ENCODE assay signal across 24 cellular contexts in the genomic region with DNA sequence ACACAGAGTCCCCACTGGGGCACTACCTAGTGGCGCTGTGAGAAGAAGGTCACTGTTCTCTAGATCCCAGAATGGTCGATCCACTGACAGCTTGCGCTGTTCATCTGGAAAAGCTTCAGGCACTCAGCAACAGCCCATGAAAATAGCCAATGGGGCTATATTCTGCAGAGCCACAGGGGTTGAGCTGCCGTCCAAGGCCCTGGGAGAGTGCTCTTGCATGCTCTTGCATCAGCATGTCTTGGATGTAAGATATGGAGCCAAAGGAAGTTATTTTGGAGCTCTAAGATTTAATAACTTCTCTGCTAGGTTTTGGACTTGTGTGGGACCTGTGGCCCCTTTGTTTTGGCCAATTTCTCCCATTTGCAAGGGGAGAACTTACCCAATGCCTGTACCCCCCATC.
DNase-seq lines count a peak whose midpoint lies in the region; ATAC-seq and TF ChIP-seq lines count a peak whose summit lies in the region.
"Had no signal": no experiment of that assay in that cellular context is flagged by ENCODE, and none has a peak within 500 bp of the region (broad histone marks: within the 10 kb centered on the region; RNA-seq: fewer than 3 reads in every experiment).

No MANE protein-coding gene starts in this region.

- H3K9me3 Mint-ChIP-seq in CD8-positive, alpha-beta memory T cell: peaks cover 0 to 9% (median 5%) of the 10 kb centered on the region in 5 donors
- H3K9me3 Mint-ChIP-seq in nephron progenitor cell: peaks cover 6% of the 10 kb centered on the region

- peak overlapping the region; percentile 80 for H3K9ac ChIP-seq in adipocyte (ENCODE audit: low read length)
- H3K9ac ChIP-seq in subcutaneous abdominal adipose tissue (ENCODE audit: low read length in 5 of 5): peak overlapping the region in 1 of 5 donors; percentile 31
- H3K9ac ChIP-seq: BLaER1 treated with 17β-estradiol and CSF1 and Interleukin-3, amounts not matched to agents 10 nM and 100 nM had no signal

- intact Hi-C loops in Right ventricle myocardium inferior (cut with DNase I): no loop called here

- no peak overlapping the region for H3K4me3 ChIP-seq in right atrium auricular region
- H3K4me3 ChIP-seq in adipocyte (ENCODE audit: low read length): no peak overlapping the region
- no peak overlapping the region for H3K4me3 ChIP-seq in subcutaneous abdominal adipose tissue (ENCODE audit: low read depth in 1 of 5, low read length in 5 of 5)
- no peak overlapping the region for H3K4me3 ChIP-seq in CD8-positive, alpha-beta memory T cell (ENCODE audit: low read length)
- H3K4me3 ChIP-seq: A549; BLaER1 treated with 17β-estradiol and CSF1 and Interleukin-3, amounts not matched to agents 10 nM and 100 nM had no signal

- no peaks in the 10 kb centered on the region for H3K4me1 Mint-ChIP-seq in CD8-positive, alpha-beta memory T cell
- H3K4me1 Mint-ChIP-seq in nephron progenitor cell: no peaks in the 10 kb centered on the region
- H3K4me1 Mint-ChIP-seq: B cell had no signal

- H3K36me3 Mint-ChIP-seq in CD8-positive, alpha-beta memory T cell: no peaks in the 10 kb centered on the region
- H3K36me3 Mint-ChIP-seq in nephron progenitor cell (ENCODE audit: low read depth): no peaks in the 10 kb centered on the region
- H3K36me3 Mint-ChIP-seq: CD8-positive, alpha-beta T cell had no signal

- H3K4me1 ChIP-seq in right atrium auricular region (no peaks in the 10 kb centered on the region), adipocyte (ENCODE audit: control insufficient read depth, insufficient read depth, low read length) (peaks cover 38% of the 10 kb centered on the region), subcutaneous abdominal adipose tissue (ENCODE audit: control insufficient read depth in 5 of 5, insufficient read depth in 5 of 5, low read length in 5 of 5) (peaks cover 0 to 32% (median 24%) of the 10 kb centered on the region in 5 donors)
- H3K4me1 ChIP-seq in CD8-positive, alpha-beta memory T cell (ENCODE audit: insufficient read depth, low read length): no peaks in the 10 kb centered on the region
- H3K4me1 ChIP-seq: A549 had no signal

- H3K36me3 ChIP-seq in right atrium auricular region (no peaks in the 10 kb centered on the region), adipocyte (ENCODE audit: control insufficient read depth, insufficient read depth, low read length, severe bottlenecking) (no peaks in the 10 kb centered on the region), subcutaneous abdominal adipose tissue (ENCODE audit: control insufficient read depth in 5 of 5, insufficient read depth in 5 of 5, low read length in 5 of 5) (no peaks in the 10 kb centered on the region)
- H3K36me3 ChIP-seq in CD8-positive, alpha-beta memory T cell (ENCODE audit: insufficient read depth, low read length): no peaks in the 10 kb centered on the region
- H3K36me3 ChIP-seq: BLaER1 treated with 17β-estradiol and CSF1 and Interleukin-3, amounts not matched to agents 10 nM and 100 nM had no signal

- H3K27me3 Mint-ChIP-seq in CD8-positive, alpha-beta memory T cell: no peaks in the 10 kb centered on the region
- H3K27me3 Mint-ChIP-seq in nephron progenitor cell (ENCODE audit: low read depth, poor library complexity): peaks cover 12% of the 10 kb centered on the region
- H3K27me3 Mint-ChIP-seq: B cell; CD4-positive, alpha-beta T cell had no signal

- CTCF ChIA-PET in CD8-positive, alpha-beta memory T cell (lab: Charles Lee): no interaction called here

- no peak overlapping the region for H3K4me3 Mint-ChIP-seq in CD8-positive, alpha-beta memory T cell
- no peak overlapping the region for H3K4me3 Mint-ChIP-seq in nephron progenitor cell
- H3K4me3 Mint-ChIP-seq: B cell; CD4-positive, alpha-beta T cell; CD8-positive, alpha-beta T cell had no signal

- H3K27ac ChIP-seq in right atrium auricular region (no peak overlapping the region), subcutaneous abdominal adipose tissue (ENCODE audit: low read depth, low read length) (peak overlapping the region; percentile 88)
- no peak overlapping the region for H3K27ac ChIP-seq in CD8-positive, alpha-beta memory T cell (ENCODE audit: low read depth, low read length)
- H3K27ac ChIP-seq: 22Rv1; A549; BLaER1 treated with 17β-estradiol and CSF1 and Interleukin-3, amounts not matched to agents 10 nM and 100 nM; C4-2B had no signal

- no peak for ATAC-seq in Right ventricle myocardium inferior
- ATAC-seq: A549; CD8-positive, alpha-beta T cell had no signal

- H3K9me3 ChIP-seq in right atrium auricular region: no peaks in the 10 kb centered on the region
- H3K9me3 ChIP-seq in adipocyte (ENCODE audit: control insufficient read depth, low read length): peaks cover 17% of the 10 kb centered on the region
- peaks cover 0 to 2% (median 0%) of the 10 kb centered on the region in 5 donors for H3K9me3 ChIP-seq in subcutaneous abdominal adipose tissue (ENCODE audit: control insufficient read depth in 5 of 5, low read length in 5 of 5)
- no peaks in the 10 kb centered on the region for H3K9me3 ChIP-seq in CD8-positive, alpha-beta memory T cell (ENCODE audit: low read length)
- H3K9me3 ChIP-seq: A549 had no signal

- POLR2A ChIA-PET in CD8-positive, alpha-beta memory T cell (lab: Charles Lee): interaction anchor here (0.6 kb wide), 1 partner anchor 17 kb away, joined by 3 read pairs; no protein-coding TSS in a partner anchor

- DNase-seq in Right ventricle myocardium inferior (ENCODE audit: missing footprints): peak; percentile 59
- DNase-seq in right atrium auricular region (ENCODE audit: low spot score): no peak
- peak; percentile 68 for DNase-seq in OCI-M1 (lab: John Stamatoyannopoulos, UW)
- DNase-seq in adipocyte (ENCODE audit: low read depth): no peak
- no peak for DNase-seq in CD8-positive, alpha-beta memory T cell
- DNase-seq in NCI-H510A treated with DMSO at 0.1 percent for 48 hours (lab: John Stamatoyannopoulos, UW): no peak
- DNase-seq in nephron progenitor cell: no peak
- DNase-seq: AML-193; CD4-positive, alpha-beta T cell; CD8-positive, alpha-beta T cell; COR-L47; DMS 273 treated with DMSO at 0.1 percent for 48 hours; DMS153; DMS53; DMS79; DND-41; EL; GDM1 had no signal

- no peak overlapping the region for H3K27ac Mint-ChIP-seq in CD8-positive, alpha-beta memory T cell
- no peak overlapping the region for H3K27ac Mint-ChIP-seq in nephron progenitor cell
- H3K27ac Mint-ChIP-seq: B cell; CD4-positive, alpha-beta T cell; CD8-positive, alpha-beta T cell had no signal

- TF ChIP-seq CTCF in right atrium auricular region (IDR thresholded peaks at IDR 0.05) (no peak), nephron progenitor cell (IDR thresholded peaks at IDR 0.05) (no peak)

- H3K27me3 ChIP-seq in right atrium auricular region: no peaks in the 10 kb centered on the region
- no peaks in the 10 kb centered on the region for H3K27me3 ChIP-seq in adipocyte (replicated peaks; ENCODE audit: control insufficient read depth, insufficient read depth, low read length)
- no peaks in the 10 kb centered on the region for H3K27me3 ChIP-seq in subcutaneous abdominal adipose tissue (ENCODE audit: control insufficient read depth in 5 of 5, insufficient read depth in 4 of 5, low read length in 5 of 5)
- no peaks in the 10 kb centered on the region for H3K27me3 ChIP-seq in CD8-positive, alpha-beta memory T cell (ENCODE audit: insufficient read depth, low read length, poor library complexity, severe bottlenecking)
- H3K27me3 ChIP-seq: BLaER1 treated with 17β-estradiol and CSF1 and Interleukin-3, amounts not matched to agents 10 nM and 100 nM had no signal

Comparison
In these comparisons a context has a peak if more than half of its experiments do, and no peak if none do; other contexts are left out.
1. DNase-seq: peak in Right ventricle myocardium inferior (single experiment) and OCI-M1 (single experiment); none in right atrium auricular region (single experiment), adipocyte (single experiment), CD8-positive, alpha-beta memory T cell (0 of 5), NCI-H510A treated with DMSO at 0.1 percent for 48 hours (single experiment) and nephron progenitor cell (single experiment).